Comparison of ENCODE assay signal across 7 cellular contexts in genomic region chr4:178664636-178665035, GRCh38.
"Had no signal": no experiment of that assay in that cellular context is flagged by ENCODE, and none has a peak within 500 bp of the region (broad histone marks: within the 10 kb centered on the region; RNA-seq: fewer than 3 reads in every experiment).

No MANE protein-coding gene starts in this region.

- FAIRE-seq: HepG2, HTR-8/SVneo, K562 had no signal

- DNase-seq: IMR-90, Karpas-422, KBM-7, KG1 had no signal
